Comparison of ENCODE assay signal across 20 cellular contexts in the genomic region with DNA sequence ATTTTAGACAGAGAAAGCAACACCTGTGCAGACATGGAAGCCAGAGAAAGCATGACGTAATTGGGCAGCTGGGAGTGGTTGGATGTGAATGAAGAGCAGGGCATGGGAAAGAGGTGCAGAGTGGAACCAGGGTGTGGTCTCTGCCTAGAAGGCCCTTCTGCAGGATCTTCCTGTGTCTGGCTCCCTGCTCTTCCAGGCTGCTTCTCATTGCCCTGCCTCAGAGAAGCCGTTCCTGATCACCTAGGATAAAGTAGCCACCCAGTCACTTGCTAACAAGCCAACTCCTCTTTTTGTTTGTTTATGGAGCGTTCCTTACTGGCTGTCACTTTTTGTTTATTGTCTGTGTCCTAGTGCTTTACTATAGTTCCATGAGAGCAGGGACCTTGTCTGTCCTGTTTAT. TPM values are rescaled to one million over a fixed set of nuclear protein-coding genes. Genes with fewer than 3 reads are reported as not detected.
DNase-seq lines count a peak whose midpoint lies in the region; ATAC-seq, FAIRE-seq and TF ChIP-seq lines count a peak whose summit lies in the region.
"Had no signal": no experiment of that assay in that cellular context is flagged by ENCODE, and none has a peak within 500 bp of the region (broad histone marks: within the 10 kb centered on the region; RNA-seq: fewer than 3 reads in every experiment).

No MANE protein-coding gene starts in this region.

- no peak for FAIRE-seq in A549 (lab: Jason Lieb, UNC)
- FAIRE-seq: frontal cortex, HTR-8/SVneo had no signal

- TF ChIP-seq RAD21 in A549 (conservative IDR thresholded peaks at IDR 0.05 in 1 of 2, IDR thresholded peaks at IDR 0.05 in 1 of 2) = no peak

- no peaks in the 10 kb centered on the region for H3K9me3 ChIP-seq in A549

- peak; percentile 34 to 54; a peak in 2 of 6 replicates for ATAC-seq in A549
- ATAC-seq: stimulated activated naive B cell treated with anti-CD40 and anti-IgM and Interleukin-4, amounts not matched to agents 10 μg/mL and 1 μg/mL and 100 μg/mL, for 72 hours had no signal

- TF ChIP-seq EP300 in A549 (IDR thresholded peaks at IDR 0.05) = no peak

- CTCF ChIA-PET in A549 (lab: Yijun Ruan, JAX) = no interaction called here

- no peak for TF ChIP-seq POLR2A in A549 (IDR thresholded peaks at IDR 0.05; ENCODE audit: low read length)

- H3K4me3 ChIP-seq in A549 = no peak overlapping the region
- H3K4me3 ChIP-seq in epithelial cell of esophagus (ENCODE audit: low read length) = no peak overlapping the region
- H3K4me3 ChIP-seq: cardiac muscle cell, skin epidermis had no signal

- H3K4me2 ChIP-seq in A549 = peak overlapping the region; percentile 38; the same call in 2 of the 3 replicates

- H3K27ac ChIP-seq in A549 = 0 out of 6 replicates have a peak overlapping the region, but pooled peaks of 1 of the 2 experiments have one; percentile 13
- H3K27ac ChIP-seq: skin epidermis had no signal

- 52% methylated on average over 3 of the region's 3 CpGs for WGBS in A549 (ENCODE audit: missing lambda C conversion rate)

- POLR2A ChIA-PET in A549 (lab: Yijun Ruan, JAX) = no interaction called here

- TF ChIP-seq CTCF in A549 (IDR thresholded peaks at IDR 0.05) (no peak), epithelial cell of esophagus (IDR thresholded peaks at IDR 0.05; ENCODE audit: insufficient read depth, low read depth, low read length, missing control alignments) (no peak)

- DNase-seq in A549 (ENCODE audit: low read depth in 1 of 2, low spot score in 1 of 2) (peak in 1 of 2 experiments; percentile 18), DMS53 treated with DMSO at 0.1 percent for 48 hours (lab: John Stamatoyannopoulos, UW; ENCODE audit: unreplicated experiment) (peak; percentile 12), NCI-H748 treated with DMSO at 0.1 percent for 48 hours (lab: John Stamatoyannopoulos, UW) (peak; percentile 20), epithelial cell of esophagus (ENCODE audit: low read depth) (peak; percentile 63), occipital lobe (lab: John Stamatoyannopoulos, UW) (no peak), nucleus accumbens (lab: John Stamatoyannopoulos, UW) (no peak)
- no peak for DNase-seq in activated naive CD4-positive, alpha-beta T cell treated with Interleukin-2 at 50 U/mL for 16 hours
- DNase-seq in activated CD8-positive, alpha-beta memory T cell treated with anti-CD3 and anti-CD28 coated beads for 24 hours = no peak
- DNase-seq: activated CD4-positive, alpha-beta T cell treated with anti-CD3 and anti-CD28 coated beads for 48 hours; activated naive CD8-positive, alpha-beta T cell treated with anti-CD3 and anti-CD28 coated beads, Interleukin-2, amount 10 ng/mL, durations not matched to agents 7 days and 5 days; activated T-cell treated with anti-CD3 and anti-CD28 coated beads for 4 hours; AML-193; DMS79; midbrain; NCI-H526 treated with DMSO at 0.1 percent for 48 hours; stimulated activated naive B cell treated with anti-CD40 and anti-IgM and Interleukin-4, amounts not matched to agents 10 μg/mL and 1 μg/mL and 100 μg/mL, for 72 hours had no signal

- H3K4me1 ChIP-seq in A549 = peaks cover 76% of the 10 kb centered on the region

TF ChIP-seq in A549, 52 proteins besides CTCF, POLR2A, EP300 and RAD21:
- TF ChIP-seq CBX8 (IDR thresholded peaks at IDR 0.05) = no peak
- no peak for TF ChIP-seq MAFK (IDR thresholded peaks at IDR 0.05; ENCODE audit: partially characterized antibody)
- no peak for TF ChIP-seq HOXA7 (CRISPR knock-in tag; IDR thresholded peaks at IDR 0.05)
- no peak for TF ChIP-seq ZFP36 (IDR thresholded peaks at IDR 0.05; ENCODE audit: borderline replicate concordance, partially characterized antibody)
- no peak for TF ChIP-seq CEBPB (IDR thresholded peaks at IDR 0.05)
- no peak for TF ChIP-seq ESRRA (IDR thresholded peaks at IDR 0.05; ENCODE audit: borderline replicate concordance, low read length)
- no peak for TF ChIP-seq SMC3 (IDR thresholded peaks at IDR 0.05)
- TF ChIP-seq, protein P1, sequence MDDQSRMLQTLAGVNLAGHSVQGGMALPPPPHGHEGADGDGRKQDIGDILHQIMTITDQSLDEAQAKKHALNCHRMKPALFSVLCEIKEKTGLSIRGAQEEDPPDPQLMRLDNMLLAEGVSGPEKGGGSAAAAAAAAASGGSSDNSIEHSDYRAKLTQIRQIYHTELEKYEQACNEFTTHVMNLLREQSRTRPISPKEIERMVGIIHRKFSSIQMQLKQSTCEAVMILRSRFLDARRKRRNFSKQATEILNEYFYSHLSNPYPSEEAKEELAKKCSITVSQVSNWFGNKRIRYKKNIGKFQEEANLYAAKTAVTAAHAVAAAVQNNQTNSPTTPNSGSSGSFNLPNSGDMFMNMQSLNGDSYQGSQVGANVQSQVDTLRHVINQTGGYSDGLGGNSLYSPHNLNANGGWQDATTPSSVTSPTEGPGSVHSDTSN (IDR thresholded peaks at IDR 0.05) = no peak
- TF ChIP-seq SREBF2 (IDR thresholded peaks at IDR 0.05) = no peak
- TF ChIP-seq KDM5A (IDR thresholded peaks at IDR 0.05) = no peak
- TF ChIP-seq, protein P2, sequence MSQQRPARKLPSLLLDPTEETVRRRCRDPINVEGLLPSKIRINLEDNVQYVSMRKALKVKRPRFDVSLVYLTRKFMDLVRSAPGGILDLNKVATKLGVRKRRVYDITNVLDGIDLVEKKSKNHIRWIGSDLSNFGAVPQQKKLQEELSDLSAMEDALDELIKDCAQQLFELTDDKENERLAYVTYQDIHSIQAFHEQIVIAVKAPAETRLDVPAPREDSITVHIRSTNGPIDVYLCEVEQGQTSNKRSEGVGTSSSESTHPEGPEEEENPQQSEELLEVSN (IDR thresholded peaks at IDR 0.05; ENCODE audit: borderline replicate concordance, low read depth) = no peak

RNA-seq across cellular contexts. Expression of a gene that starts 28.5 kb away (rescaled TPM):
- polyA plus RNA-seq in A549 (2011; rRNA removed) (93.0 and 113 TPM in 2 replicates), A549 (2017; fragmentation: RNase III; extraction: RNeasy Plus Mini Kit Qiagen cat#74134 plus additional on column Dnase treatment) (94.0 to 97.4 TPM (median 96.6 TPM) in 3 replicates)
- polyA plus RNA-seq in A549 (2012; cell fraction: cytosol; rRNA removed) = 17.0 and 18.4 TPM in 2 replicates
- 4.2 and 6.5 TPM in 2 replicates for polyA plus RNA-seq in A549 (2012; cell fraction: nucleus; rRNA removed)
- polyA minus RNA-seq in A549 (2011; rRNA and poly(A)+ RNA removed) = 48.4 and 52.8 TPM in 2 replicates
- total RNA-seq in occipital lobe = 87.8 TPM

Comparison
In these comparisons a context has a peak if more than half of its experiments do, and no peak if none do; other contexts are left out.
1. DNase-seq: peak in DMS53 treated with DMSO at 0.1 percent for 48 hours (single experiment), NCI-H748 treated with DMSO at 0.1 percent for 48 hours (single experiment) and epithelial cell of esophagus (single experiment); none in activated naive CD4-positive, alpha-beta T cell treated with Interleukin-2 at 50 U/mL for 16 hours (single experiment), occipital lobe (single experiment), nucleus accumbens (0 of 56) and activated CD8-positive, alpha-beta memory T cell treated with anti-CD3 and anti-CD28 coated beads for 24 hours (single experiment).